ENCODE assay signal across 17 cellular contexts in the genomic region with DNA sequence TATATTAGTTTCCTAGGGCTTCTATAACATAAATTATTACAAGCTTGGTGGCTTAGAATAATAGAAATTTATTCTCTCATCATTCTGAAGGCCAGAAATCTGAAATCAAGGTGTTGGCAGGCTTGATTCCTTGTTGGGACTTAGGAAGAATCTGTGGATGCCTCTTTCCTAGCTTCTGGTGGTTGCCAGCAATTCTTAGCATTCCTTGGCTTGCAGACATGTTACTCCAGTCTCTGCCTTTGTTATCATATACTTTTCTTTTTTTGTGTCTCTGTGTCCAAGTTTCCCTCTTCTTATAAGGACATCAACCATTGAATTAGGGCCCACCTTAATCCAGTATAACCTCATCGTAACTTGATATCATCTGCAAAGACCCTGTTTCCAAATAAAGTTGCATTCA. TPM values are rescaled to one million over a fixed set of nuclear protein-coding genes. Genes with fewer than 3 reads are reported as not detected.
DNase-seq lines count a peak whose midpoint lies in the region; TF ChIP-seq lines count a peak whose summit lies in the region.
"Had no signal": no experiment of that assay in that cellular context is flagged by ENCODE, and none has a peak within 500 bp of the region (broad histone marks: within the 10 kb centered on the region; RNA-seq: fewer than 3 reads in every experiment).

No MANE protein-coding gene starts in this region.

- in situ Hi-C loops in astrocyte of the spinal cord (cut with HindIII; ENCODE audit: low sequenced_read_pairs): no loop called here

- no peaks in the 10 kb centered on the region for H3K27me3 ChIP-seq in spleen (replicated peaks in 1 of 7)
- H3K27me3 ChIP-seq: BLaER1 treated with 17β-estradiol and CSF1 and Interleukin-3, amounts not matched to agents 10 nM and 100 nM; Peyer's patch had no signal

- no peak for TF ChIP-seq POLR2A in spleen (IDR thresholded peaks at IDR 0.05)

- H3K4me3 Mint-ChIP-seq in osteocyte (ENCODE audit: unreplicated experiment) (no peak overlapping the region), mesothelial cell of epicardium (no peak overlapping the region)

- intact Hi-C loops in spleen (cut with DNase I; ENCODE audit: low total_unique reads): no loop called here

- H3K9me3 Mint-ChIP-seq in osteocyte (ENCODE audit: unreplicated experiment) (no peaks in the 10 kb centered on the region), mesothelial cell of epicardium (no peaks in the 10 kb centered on the region)

- H3K4me1 ChIP-seq in spleen: peaks cover 0 to 5% (median 4%) of the 10 kb centered on the region in 6 donors
- H3K4me1 ChIP-seq: Peyer's patch had no signal

- H3K36me3 ChIP-seq in spleen: peaks cover 0 to 56% (median 7%) of the 10 kb centered on the region in 6 donors

- no peak overlapping the region for H3K27ac Mint-ChIP-seq in osteocyte (ENCODE audit: unreplicated experiment)
- H3K27ac Mint-ChIP-seq in mesothelial cell of epicardium: no peak overlapping the region

- H3K4me1 Mint-ChIP-seq in osteocyte (ENCODE audit: unreplicated experiment): peaks cover 10% of the 10 kb centered on the region
- H3K4me1 Mint-ChIP-seq in mesothelial cell of epicardium: peaks cover 13% of the 10 kb centered on the region

- peaks cover 32% of the 10 kb centered on the region for H3K36me3 Mint-ChIP-seq in osteocyte (ENCODE audit: unreplicated experiment)
- peaks cover 40% of the 10 kb centered on the region for H3K36me3 Mint-ChIP-seq in mesothelial cell of epicardium

- H3K4me3 ChIP-seq in astrocyte of the spinal cord (ENCODE audit: low read depth, low read length) (no peak overlapping the region), spleen (no peak overlapping the region)
- H3K4me3 ChIP-seq: BLaER1 treated with 17β-estradiol and CSF1 and Interleukin-3, amounts not matched to agents 10 nM and 100 nM; Peyer's patch had no signal

- no peaks in the 10 kb centered on the region for H3K9me3 ChIP-seq in spleen
- H3K9me3 ChIP-seq: Peyer's patch had no signal

- TF ChIP-seq CTCF in astrocyte of the spinal cord (IDR thresholded peaks at IDR 0.05; ENCODE audit: low read depth, low read length) (no peak), spleen (IDR thresholded peaks at IDR 0.05 in 8 of 11, conservative IDR thresholded peaks at IDR 0.05 in 3 of 11) (no peak), osteocyte (IDR thresholded peaks at IDR 0.05) (no peak), mesothelial cell of epicardium (IDR thresholded peaks at IDR 0.05; ENCODE audit: unreplicated experiment) (no peak)

- H3K27me3 Mint-ChIP-seq in osteocyte (ENCODE audit: unreplicated experiment) (no peaks in the 10 kb centered on the region), mesothelial cell of epicardium (ENCODE audit: low read depth) (no peaks in the 10 kb centered on the region)

- H3K27ac ChIP-seq in spleen: no peak overlapping the region
- H3K27ac ChIP-seq: BLaER1 treated with 17β-estradiol and CSF1 and Interleukin-3, amounts not matched to agents 10 nM and 100 nM; HL-60; Peyer's patch had no signal

- 88 to 100% (median 97%) methylated on average over 1 of the region's 1 CpG for WGBS in spleen, 5 donors

- DNase-seq in GM03348 (ENCODE audit: low spot score) (peak; percentile 47), M059J (ENCODE audit: low read depth) (peak; percentile 7), astrocyte of the spinal cord (ENCODE audit: low read depth, low spot score) (peak; percentile 29), iris pigment epithelial cell (ENCODE audit: low read depth) (peak; percentile 29), spleen (no peak), osteocyte (ENCODE audit: extremely low spot score, unreplicated experiment) (no peak), GDM1 (lab: John Stamatoyannopoulos, UW) (no peak), mesothelial cell of epicardium (ENCODE audit: low spot score in 2 of 2, unreplicated experiment in 2 of 2) (no peak)
- DNase-seq: KBM-7, NCI-H1092, NCI-H1694, NCI-H446, NCI-H748 treated with DMSO at 0.1 percent for 48 hours, Peyer's patch, SHP77 had no signal

RNA-seq across cellular contexts. Expression of a gene that starts 31.4 kb away (rescaled TPM):
- 184 and 277 TPM in 2 replicates for total RNA-seq in M059J (2014; rRNA removed; shearing (Covaris generic))
- total RNA-seq in spleen (100 to 1,000 TPM; 153 to 313 (median 205) TPM), osteocyte (366 and 375 TPM in 2 replicates), mesothelial cell of epicardium (397 to 427 TPM (median 416 TPM) in 3 replicates)
- polyA plus RNA-seq in spleen: 10 to 100 TPM; 26.7 to 59.7 (median 27.7) TPM

Comparison
In these comparisons a context has a peak if more than half of its experiments do, and no peak if none do; other contexts are left out.
1. DNase-seq: peak in GM03348 (single experiment), M059J (single experiment), astrocyte of the spinal cord (single experiment) and iris pigment epithelial cell (single experiment); none in spleen (single experiment), osteocyte (single experiment), GDM1 (single experiment) and mesothelial cell of epicardium (0 of 2).